12 cellular contexts compared by ENCODE assay signal in the genomic region with DNA sequence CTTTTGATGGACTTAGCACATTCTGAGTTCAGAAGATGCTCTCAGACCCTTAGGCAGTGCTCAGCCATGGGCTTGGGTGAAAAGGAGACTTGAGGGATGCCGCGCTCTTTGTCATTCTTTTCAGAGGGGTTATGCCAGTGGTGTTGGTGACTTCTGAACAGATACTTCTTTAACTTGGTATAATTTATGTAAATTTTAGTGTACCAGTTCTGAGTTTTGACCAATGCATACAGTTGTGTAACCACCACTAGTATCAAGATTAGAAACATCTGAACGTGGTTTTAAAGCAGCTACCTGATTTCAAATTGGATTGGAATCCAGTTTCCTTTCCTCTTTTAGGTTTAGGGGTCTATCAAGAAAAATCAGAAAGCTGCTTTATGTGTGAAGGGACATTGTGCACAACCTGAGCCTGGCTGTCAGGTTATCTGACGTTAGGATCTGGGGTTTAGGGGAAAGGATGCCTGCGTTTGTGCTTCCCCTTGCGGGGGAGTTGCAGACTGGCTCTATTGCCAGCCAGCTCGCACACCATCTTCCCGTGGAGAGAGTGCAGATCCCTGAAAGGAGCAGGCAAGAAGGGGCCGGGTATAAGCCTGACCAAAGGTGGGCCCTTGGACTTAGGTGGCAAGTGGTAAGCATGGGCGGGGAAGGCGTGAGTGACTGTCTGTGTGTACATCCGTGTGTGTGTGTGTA. TPM values are rescaled to one million over a fixed set of nuclear protein-coding genes. Genes with fewer than 3 reads are reported as not detected.
DNase-seq lines count a peak whose midpoint lies in the region; ATAC-seq and TF ChIP-seq lines count a peak whose summit lies in the region.
"Had no signal": no experiment of that assay in that cellular context is flagged by ENCODE, and none has a peak within 500 bp of the region (broad histone marks: within the 10 kb centered on the region; RNA-seq: fewer than 3 reads in every experiment).

No MANE protein-coding gene starts in this region.

- H3K4me1 ChIP-seq in psoas muscle (no peaks in the 10 kb centered on the region), MM.1S (ENCODE audit: low read length) (no peaks in the 10 kb centered on the region)

- H3K4me2 ChIP-seq in MM.1S (ENCODE audit: low read depth, low read length), result no peak overlapping the region

- H3K27me3 ChIP-seq in psoas muscle (ENCODE audit: insufficient read depth in 3 of 3, low read length in 2 of 3) (no peaks in the 10 kb centered on the region), MM.1S (replicated peaks; ENCODE audit: insufficient read depth, low read length) (no peaks in the 10 kb centered on the region)
- H3K27me3 ChIP-seq: spleen had no signal

- intact Hi-C loops in psoas muscle (cut with DNase I), result no loop called here

- H3K27ac Mint-ChIP-seq in activated T-cell treated with anti-CD3 and anti-CD28 coated beads, Interleukin-2, amount 50 U/mL, for 72 hours, result no peak overlapping the region
- peak overlapping the region; percentile 25 for H3K27ac Mint-ChIP-seq in activated naive CD8-positive, alpha-beta T cell treated with anti-CD3 and anti-CD28 coated beads, Interleukin-2, amount 50 U/mL, for 24 hours
- H3K27ac Mint-ChIP-seq in stimulated activated memory B cell treated with anti-CD40 and anti-IgM and Interleukin-4, amounts not matched to agents 10 μg/mL and 1 μg/mL and 100 μg/mL, for 72 hours, result peak overlapping the region; percentile 76

- H3K9me3 ChIP-seq in psoas muscle, result no peaks in the 10 kb centered on the region
- H3K9me3 ChIP-seq in MM.1S (replicated peaks; ENCODE audit: insufficient read depth, low read length), result no peaks in the 10 kb centered on the region
- H3K9me3 ChIP-seq: spleen had no signal

- TF ChIP-seq CTCF in psoas muscle (IDR thresholded peaks at IDR 0.05) (no peak), MM.1S (IDR thresholded peaks at IDR 0.05; ENCODE audit: low read length) (no peak)

- no peaks in the 10 kb centered on the region for H4K20me1 ChIP-seq in MM.1S (ENCODE audit: insufficient read depth, low read length)

- no peaks in the 10 kb centered on the region for H3K36me3 ChIP-seq in psoas muscle (ENCODE audit: insufficient read depth in 1 of 2, low read depth in 1 of 2)
- H3K36me3 ChIP-seq in MM.1S (replicated peaks; ENCODE audit: insufficient read depth, low read length), result no peaks in the 10 kb centered on the region
- H3K36me3 ChIP-seq: spleen had no signal

- peak overlapping the region in 1 of 2 donors; percentile 33 for H3K4me3 Mint-ChIP-seq in activated T-cell treated with anti-CD3 and anti-CD28 coated beads, Interleukin-2, amount 50 U/mL, for 72 hours
- H3K4me3 Mint-ChIP-seq in activated naive CD8-positive, alpha-beta T cell treated with anti-CD3 and anti-CD28 coated beads, Interleukin-2, amount 50 U/mL, for 24 hours, result no peak overlapping the region
- peak overlapping the region; percentile 65 for H3K4me3 Mint-ChIP-seq in stimulated activated memory B cell treated with anti-CD40 and anti-IgM and Interleukin-4, amounts not matched to agents 10 μg/mL and 1 μg/mL and 100 μg/mL, for 72 hours

- no peak overlapping the region for H2AFZ ChIP-seq in MM.1S (ENCODE audit: low read length)

- H3K9ac ChIP-seq in MM.1S (ENCODE audit: low read length), result no peak overlapping the region

- DNase-seq in activated T-cell treated with anti-CD3 and anti-CD28 coated beads, Interleukin-2, amount 50 U/mL, for 72 hours, result no peak
- DNase-seq in activated T-cell treated with anti-CD3 and anti-CD28 coated beads for 4 hours (no peak), HuH-7 (ENCODE audit: low spot score) (no peak), psoas muscle (no peak), MM.1S (no peak)
- no peak for DNase-seq in activated naive CD8-positive, alpha-beta T cell treated with anti-CD3 and anti-CD28 coated beads, Interleukin-2, amount 50 U/mL, for 24 hours
- DNase-seq: effector memory CD4-positive, alpha-beta T cell; NCI-H1417; NCI-H524 treated with DMSO at 0.1 percent for 48 hours; spleen had no signal

- peaks cover 73% of the 10 kb centered on the region for H3K79me2 ChIP-seq in MM.1S (ENCODE audit: low read length)

- peak; percentile 32 to 43 for ATAC-seq in activated T-cell treated with anti-CD3 and anti-CD28 coated beads, Interleukin-2, amount 50 U/mL, for 72 hours (replicated peaks in 1 of 2)
- ATAC-seq in HG02938 (IDR thresholded peaks at IDR 0.05; ENCODE audit: unreplicated experiment), result peak; percentile 65
- no peak for ATAC-seq in activated naive CD8-positive, alpha-beta T cell treated with anti-CD3 and anti-CD28 coated beads, Interleukin-2, amount 50 U/mL, for 24 hours
- peak; percentile 27 for ATAC-seq in stimulated activated memory B cell treated with anti-CD40 and anti-IgM and Interleukin-4, amounts not matched to agents 10 μg/mL and 1 μg/mL and 100 μg/mL, for 72 hours
- ATAC-seq in psoas muscle, result no peak

- 65 to 84% (median 73%) methylated on average over 11 to 12 of the region's 12 CpGs for WGBS in psoas muscle, 3 donors

- no peak overlapping the region for H3K4me3 ChIP-seq in psoas muscle
- H3K4me3 ChIP-seq in MM.1S (ENCODE audit: low read length), result no peak overlapping the region
- H3K4me3 ChIP-seq: spleen had no signal

- H3K9me3 Mint-ChIP-seq in activated T-cell treated with anti-CD3 and anti-CD28 coated beads, Interleukin-2, amount 50 U/mL, for 72 hours, result no peaks in the 10 kb centered on the region
- H3K9me3 Mint-ChIP-seq in activated naive CD8-positive, alpha-beta T cell treated with anti-CD3 and anti-CD28 coated beads, Interleukin-2, amount 50 U/mL, for 24 hours, result no peaks in the 10 kb centered on the region
- H3K9me3 Mint-ChIP-seq in stimulated activated memory B cell treated with anti-CD40 and anti-IgM and Interleukin-4, amounts not matched to agents 10 μg/mL and 1 μg/mL and 100 μg/mL, for 72 hours, result no peaks in the 10 kb centered on the region

- no peaks in the 10 kb centered on the region for H3K9me2 ChIP-seq in MM.1S (replicated peaks; ENCODE audit: insufficient read depth, low read length)

- H3F3A ChIP-seq in MM.1S (ENCODE audit: insufficient read depth, low read length), result no peaks in the 10 kb centered on the region

- peaks cover 42% of the 10 kb centered on the region for H3K4me1 Mint-ChIP-seq in activated T-cell treated with anti-CD3 and anti-CD28 coated beads, Interleukin-2, amount 50 U/mL, for 72 hours (ENCODE audit: low read depth)
- peaks cover 60% of the 10 kb centered on the region for H3K4me1 Mint-ChIP-seq in activated naive CD8-positive, alpha-beta T cell treated with anti-CD3 and anti-CD28 coated beads, Interleukin-2, amount 50 U/mL, for 24 hours
- H3K4me1 Mint-ChIP-seq in stimulated activated memory B cell treated with anti-CD40 and anti-IgM and Interleukin-4, amounts not matched to agents 10 μg/mL and 1 μg/mL and 100 μg/mL, for 72 hours, result peaks cover 49% of the 10 kb centered on the region

- peaks cover 14% of the 10 kb centered on the region for H3K27me3 Mint-ChIP-seq in activated T-cell treated with anti-CD3 and anti-CD28 coated beads, Interleukin-2, amount 50 U/mL, for 72 hours (ENCODE audit: low read depth)
- no peaks in the 10 kb centered on the region for H3K27me3 Mint-ChIP-seq in activated naive CD8-positive, alpha-beta T cell treated with anti-CD3 and anti-CD28 coated beads, Interleukin-2, amount 50 U/mL, for 24 hours
- H3K27me3 Mint-ChIP-seq in stimulated activated memory B cell treated with anti-CD40 and anti-IgM and Interleukin-4, amounts not matched to agents 10 μg/mL and 1 μg/mL and 100 μg/mL, for 72 hours, result no peaks in the 10 kb centered on the region

- H3K27ac ChIP-seq in psoas muscle (no peak overlapping the region), MM.1S (ENCODE audit: low read length) (no peak overlapping the region)

- H3K36me3 Mint-ChIP-seq in activated T-cell treated with anti-CD3 and anti-CD28 coated beads, Interleukin-2, amount 50 U/mL, for 72 hours (ENCODE audit: insufficient read depth in 2 of 2), result peaks cover 0 to 2% of the 10 kb centered on the region in 2 donors
- peaks cover 11% of the 10 kb centered on the region for H3K36me3 Mint-ChIP-seq in activated naive CD8-positive, alpha-beta T cell treated with anti-CD3 and anti-CD28 coated beads, Interleukin-2, amount 50 U/mL, for 24 hours (ENCODE audit: low read depth)
- peaks cover 12% of the 10 kb centered on the region for H3K36me3 Mint-ChIP-seq in stimulated activated memory B cell treated with anti-CD40 and anti-IgM and Interleukin-4, amounts not matched to agents 10 μg/mL and 1 μg/mL and 100 μg/mL, for 72 hours

RNA-seq across cellular contexts. Expression of gene SMS, which starts 19.0 kb away (rescaled TPM):
- 10 to 100 TPM; 57.7 to 70.3 TPM for total RNA-seq in activated T-cell treated with anti-CD3 and anti-CD28 coated beads, Interleukin-2, amount 50 U/mL, for 72 hours
- 10 to 100 TPM; 18.6 to 52.9 (median 33.6) TPM for total RNA-seq in psoas muscle
- polyA plus RNA-seq in psoas muscle, result 10 to 100 TPM; 28.9 to 50.3 (median 45.3) TPM

Comparison
In these comparisons a context has a peak if more than half of its experiments do, and no peak if none do; other contexts are left out.
1. ATAC-seq: peak in activated T-cell treated with anti-CD3 and anti-CD28 coated beads, Interleukin-2, amount 50 U/mL, for 72 hours (2 of 2), HG02938 (single experiment) and stimulated activated memory B cell treated with anti-CD40 and anti-IgM and Interleukin-4, amounts not matched to agents 10 μg/mL and 1 μg/mL and 100 μg/mL, for 72 hours (single experiment); none in activated naive CD8-positive, alpha-beta T cell treated with anti-CD3 and anti-CD28 coated beads, Interleukin-2, amount 50 U/mL, for 24 hours (single experiment) and psoas muscle (0 of 4).